In genomic region chr6:73652637-73653570, GRCh38 we compare ENCODE assay signal across 8 cellular contexts. TPM values are rescaled to one million over a fixed set of nuclear protein-coding genes. Genes with fewer than 3 reads are reported as not detected.
DNase-seq lines count a peak whose midpoint lies in the region; ATAC-seq and TF ChIP-seq lines count a peak whose summit lies in the region.

No MANE protein-coding gene starts in this region.

- peak; percentile 17 for ATAC-seq in omental fat pad (ENCODE audit: low FRiP score)

- H3K4me1 ChIP-seq in ES-I3 (ENCODE audit: insufficient read depth, low read length) (peaks cover 5% of the 10 kb centered on the region; the same call in 1 of the 2 replicates), tibial nerve (peaks cover 4 to 22% (median 9%) of the 10 kb centered on the region in 4 donors)

- peak overlapping the region; percentile 94 for H3K9ac ChIP-seq in ES-I3 (ENCODE audit: low read depth, low read length)

- no peaks in the 10 kb centered on the region for H3K9me3 ChIP-seq in ES-I3 (ENCODE audit: control insufficient read depth, insufficient read depth, low read length)
- H3K9me3 ChIP-seq in tibial nerve, result no peaks in the 10 kb centered on the region

- DNase-seq in H7 (peak; percentile 89), LNCaP clone FGC (ENCODE audit: low read depth) (no peak), SIG-M5 treated with dmso at 0.1 percent for 504 hours (lab: John Stamatoyannopoulos, UW; ENCODE audit: unreplicated experiment) (peak; percentile 72), globus pallidus (ENCODE audit: low spot score) (peak; percentile 74), omental fat pad (ENCODE audit: low spot score) (no peak), tibial nerve (ENCODE audit: low spot score in 2 of 2) (peak in 1 of 2 donors; percentile 54)
- peak; percentile 56 for DNase-seq in activated naive CD4-positive, alpha-beta T cell treated with anti-CD3 and anti-CD28 coated beads, Interleukin-2, amount 50 U/mL, for 16 hours

- TF ChIP-seq CTCF in LNCaP clone FGC (IDR thresholded peaks at IDR 0.05; ENCODE audit: control insufficient read depth, extremely low read depth, insufficient read depth), result peak; percentile 30; the same call in 1 of the 2 replicates
- TF ChIP-seq CTCF in omental fat pad (IDR thresholded peaks at IDR 0.05), result no peak
- peak in 4 of 5 experiments; percentile 2 to 49 (median 30) for TF ChIP-seq CTCF in tibial nerve (IDR thresholded peaks at IDR 0.05)

- peak overlapping the region; percentile 91 to 98 (median 96) for H3K27ac ChIP-seq in tibial nerve

- H3K27me3 ChIP-seq in H7 (ENCODE audit: control insufficient read depth, insufficient read depth, low read length) (no peaks in the 10 kb centered on the region), tibial nerve (no peaks in the 10 kb centered on the region)

- no peaks in the 10 kb centered on the region for H3K36me3 ChIP-seq in ES-I3 (ENCODE audit: insufficient read depth, low read length)
- H3K36me3 ChIP-seq in H7 (replicated peaks; ENCODE audit: control insufficient read depth, insufficient read depth, low read length), result no peaks in the 10 kb centered on the region; the same call in 1 of the 2 replicates
- H3K36me3 ChIP-seq in tibial nerve, result peaks cover 0 to 8% (median 0%) of the 10 kb centered on the region in 3 donors

- TF ChIP-seq POLR2A in tibial nerve (IDR thresholded peaks at IDR 0.05), result no peak

- 3 to 4% methylated on average over 20 to 28 of the region's 32 CpGs for WGBS in tibial nerve, 2 donors

- peak overlapping the region; percentile 96 for H3K4me3 ChIP-seq in H7 (ENCODE audit: insufficient read depth, low read depth, low read length)
- peak overlapping the region; percentile 87 for H3K4me3 ChIP-seq in LNCaP clone FGC (ENCODE audit: low read depth, low read length)
- H3K4me3 ChIP-seq in tibial nerve, result peak overlapping the region; percentile 84 to 98 (median 97)

- peak in 1 of 2 donors; percentile 24 for TF ChIP-seq EP300 in tibial nerve (IDR thresholded peaks at IDR 0.05)

RNA-seq across cellular contexts. Expression of gene SLC17A5, which starts 0.9 kb away (rescaled TPM):
- total RNA-seq in H7 (2014; rRNA removed; shearing (Covaris generic)), result 12.2 and 13.1 TPM in 2 replicates
- total RNA-seq in omental fat pad, result 10 to 100 TPM; 18.9 to 36.5 (median 28.0) TPM
- 10 to 100 TPM; 11.9 to 21.9 (median 16.8) TPM for total RNA-seq in tibial nerve

RNA-seq across cellular contexts. Expression of gene CD109, which starts 43.1 kb away (rescaled TPM):
- total RNA-seq in H7 (2014; rRNA removed; shearing (Covaris generic)), result 1.3 and 1.4 TPM in 2 replicates
- total RNA-seq in omental fat pad, result 10 to 100 TPM; 13.4 to 29.3 (median 20.2) TPM
- 10 to 100 TPM in 3 of 4 donors, 1 to 10 TPM in 1; 7.8 to 19.0 (median 12.7) TPM for total RNA-seq in tibial nerve

Comparison
In these comparisons a context has a peak if more than half of its experiments do, and no peak if none do; other contexts are left out.
1. DNase-seq: peak in H7 (single experiment), SIG-M5 treated with dmso at 0.1 percent for 504 hours (single experiment), activated naive CD4-positive, alpha-beta T cell treated with anti-CD3 and anti-CD28 coated beads, Interleukin-2, amount 50 U/mL, for 16 hours (single experiment) and globus pallidus (single experiment); none in LNCaP clone FGC (single experiment) and omental fat pad (single experiment).
2. CTCF ChIP-seq: peak in LNCaP clone FGC (single experiment) and tibial nerve (4 of 5); none in omental fat pad (0 of 3).
3. Peak in every context shown above with its lines, with median percentiles within 50 percentile points of each other: H3K4me3 ChIP-seq.